Comparison of ENCODE assay signal across 5 cellular contexts in the genomic region with DNA sequence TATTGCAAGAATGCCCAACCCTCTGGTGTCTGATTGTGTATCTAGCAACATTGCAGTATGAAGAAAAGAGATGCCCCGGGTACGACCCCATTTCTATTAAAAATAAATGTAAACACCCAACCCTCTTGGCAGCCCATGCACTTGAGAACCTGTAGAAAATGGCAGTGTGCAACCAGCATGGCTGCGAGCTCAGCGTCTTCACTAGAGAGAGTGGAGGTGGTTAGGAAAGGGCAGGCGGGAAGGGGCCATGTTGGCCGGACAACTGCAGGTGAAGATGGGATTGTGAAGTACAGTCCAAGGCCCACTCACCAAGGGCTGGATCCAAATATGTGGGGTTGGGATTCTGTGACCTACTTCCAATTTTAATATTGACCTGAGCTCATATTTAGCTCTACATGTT.
"Had no signal": no experiment of that assay in that cellular context is flagged by ENCODE, and none has a peak within 500 bp of the region (broad histone marks: within the 10 kb centered on the region; RNA-seq: fewer than 3 reads in every experiment).

No MANE protein-coding gene starts in this region.

- H3K9me3 Mint-ChIP-seq: H9 had no signal

- DNase-seq: GOT3, H9, HCEC 1CT, IMR-90 had no signal

- H3K27ac Mint-ChIP-seq: H9 had no signal

- H3K4me3 ChIP-seq: K562 had no signal

- ATAC-seq: K562 had no signal

- H3K4me3 Mint-ChIP-seq: H9 had no signal
